1 cellular context compared by ENCODE assay signal in the genomic region with DNA sequence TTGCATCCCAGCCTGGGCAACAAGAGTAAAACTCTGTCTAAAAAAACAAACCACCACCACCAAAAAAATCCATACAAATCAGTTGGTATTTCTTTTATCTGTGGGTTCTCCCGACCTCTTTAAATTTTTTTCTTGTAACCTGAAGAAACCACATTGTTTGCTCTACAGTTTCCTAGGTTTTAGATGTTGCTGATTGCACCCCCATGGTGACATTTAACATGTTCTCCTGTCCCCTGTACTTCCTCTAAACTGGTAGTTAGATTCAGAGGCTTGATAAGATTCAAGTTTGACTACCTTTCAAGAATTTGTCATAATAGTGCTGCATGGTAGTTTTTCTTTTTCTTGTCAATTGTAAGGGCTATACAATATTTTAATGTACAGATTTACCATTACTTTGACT.
TF ChIP-seq lines count a peak whose summit lies in the region.

No MANE protein-coding gene starts in this region.

TF ChIP-seq in GM12878, 131 proteins besides CTCF, POLR2A, EP300 and RAD21:
- TF ChIP-seq TARDBP (IDR thresholded peaks at IDR 0.05; ENCODE audit: borderline replicate concordance): no peak
- no peak for TF ChIP-seq GATAD2B (conservative IDR thresholded peaks at IDR 0.05; ENCODE audit: low read depth)
- no peak for TF ChIP-seq ZSCAN29 (IDR thresholded peaks at IDR 0.05)
- TF ChIP-seq MEF2A (IDR thresholded peaks at IDR 0.05; ENCODE audit: insufficient read depth, low read depth, low read length): no peak
- TF ChIP-seq, protein P1, sequence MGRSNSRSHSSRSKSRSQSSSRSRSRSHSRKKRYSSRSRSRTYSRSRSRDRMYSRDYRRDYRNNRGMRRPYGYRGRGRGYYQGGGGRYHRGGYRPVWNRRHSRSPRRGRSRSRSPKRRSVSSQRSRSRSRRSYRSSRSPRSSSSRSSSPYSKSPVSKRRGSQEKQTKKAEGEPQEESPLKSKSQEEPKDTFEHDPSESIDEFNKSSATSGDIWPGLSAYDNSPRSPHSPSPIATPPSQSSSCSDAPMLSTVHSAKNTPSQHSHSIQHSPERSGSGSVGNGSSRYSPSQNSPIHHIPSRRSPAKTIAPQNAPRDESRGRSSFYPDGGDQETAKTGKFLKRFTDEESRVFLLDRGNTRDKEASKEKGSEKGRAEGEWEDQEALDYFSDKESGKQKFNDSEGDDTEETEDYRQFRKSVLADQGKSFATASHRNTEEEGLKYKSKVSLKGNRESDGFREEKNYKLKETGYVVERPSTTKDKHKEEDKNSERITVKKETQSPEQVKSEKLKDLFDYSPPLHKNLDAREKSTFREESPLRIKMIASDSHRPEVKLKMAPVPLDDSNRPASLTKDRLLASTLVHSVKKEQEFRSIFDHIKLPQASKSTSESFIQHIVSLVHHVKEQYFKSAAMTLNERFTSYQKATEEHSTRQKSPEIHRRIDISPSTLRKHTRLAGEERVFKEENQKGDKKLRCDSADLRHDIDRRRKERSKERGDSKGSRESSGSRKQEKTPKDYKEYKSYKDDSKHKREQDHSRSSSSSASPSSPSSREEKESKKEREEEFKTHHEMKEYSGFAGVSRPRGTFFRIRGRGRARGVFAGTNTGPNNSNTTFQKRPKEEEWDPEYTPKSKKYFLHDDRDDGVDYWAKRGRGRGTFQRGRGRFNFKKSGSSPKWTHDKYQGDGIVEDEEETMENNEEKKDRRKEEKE (IDR thresholded peaks at IDR 0.05): no peak
- TF ChIP-seq, protein P2, sequence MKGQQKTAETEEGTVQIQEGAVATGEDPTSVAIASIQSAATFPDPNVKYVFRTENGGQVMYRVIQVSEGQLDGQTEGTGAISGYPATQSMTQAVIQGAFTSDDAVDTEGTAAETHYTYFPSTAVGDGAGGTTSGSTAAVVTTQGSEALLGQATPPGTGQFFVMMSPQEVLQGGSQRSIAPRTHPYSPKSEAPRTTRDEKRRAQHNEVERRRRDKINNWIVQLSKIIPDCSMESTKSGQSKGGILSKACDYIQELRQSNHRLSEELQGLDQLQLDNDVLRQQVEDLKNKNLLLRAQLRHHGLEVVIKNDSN (IDR thresholded peaks at IDR 0.05; ENCODE audit: borderline replicate concordance, extremely low read length, insufficient read depth, low read depth, low read length): no peak
- no peak for TF ChIP-seq IKZF2 (IDR thresholded peaks at IDR 0.05)
- TF ChIP-seq TBL1XR1 (IDR thresholded peaks at IDR 0.05; ENCODE audit: low read depth, low read length): no peak
- TF ChIP-seq BRCA1 (IDR thresholded peaks at IDR 0.05; ENCODE audit: low read depth, low read length): no peak
- TF ChIP-seq, protein P3, sequence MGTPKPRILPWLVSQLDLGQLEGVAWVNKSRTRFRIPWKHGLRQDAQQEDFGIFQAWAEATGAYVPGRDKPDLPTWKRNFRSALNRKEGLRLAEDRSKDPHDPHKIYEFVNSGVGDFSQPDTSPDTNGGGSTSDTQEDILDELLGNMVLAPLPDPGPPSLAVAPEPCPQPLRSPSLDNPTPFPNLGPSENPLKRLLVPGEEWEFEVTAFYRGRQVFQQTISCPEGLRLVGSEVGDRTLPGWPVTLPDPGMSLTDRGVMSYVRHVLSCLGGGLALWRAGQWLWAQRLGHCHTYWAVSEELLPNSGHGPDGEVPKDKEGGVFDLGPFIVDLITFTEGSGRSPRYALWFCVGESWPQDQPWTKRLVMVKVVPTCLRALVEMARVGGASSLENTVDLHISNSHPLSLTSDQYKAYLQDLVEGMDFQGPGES (IDR thresholded peaks at IDR 0.05): no peak
- TF ChIP-seq NR2F1 (conservative IDR thresholded peaks at IDR 0.05): no peak
- TF ChIP-seq ZNF24 (IDR thresholded peaks at IDR 0.05): no peak
- no peak for TF ChIP-seq ZNF274 (IDR thresholded peaks at IDR 0.05; ENCODE audit: insufficient read depth, insufficient read length)
- TF ChIP-seq NRF1 (conservative IDR thresholded peaks at IDR 0.05; ENCODE audit: low read depth, low read length): no peak
